Comparison of ENCODE assay signal across 1 cellular context in genomic region chr12:50784501-50784900, GRCh38.
TF ChIP-seq lines count a peak whose summit lies in the region.

No MANE protein-coding gene starts in this region.

TF ChIP-seq in SK-N-SH treated with all-trans-retinoic acid at 6 μM for 48 hours, 23 proteins besides CTCF, POLR2A, EP300 and RAD21 (continued from another document):
- no peak for TF ChIP-seq TOX (CRISPR knock-in tag; IDR thresholded peaks at IDR 0.05; ENCODE audit: borderline replicate concordance)
- TF ChIP-seq OSR1 (CRISPR knock-in tag; IDR thresholded peaks at IDR 0.05): no peak
- no peak for TF ChIP-seq ARNTL (CRISPR knock-in tag; IDR thresholded peaks at IDR 0.05; ENCODE audit: borderline replicate concordance, low read depth)
